In genomic region chr11:1502971-1503707, GRCh38 we compare ENCODE assay signal across 14 cellular contexts. TPM values are rescaled to one million over a fixed set of nuclear protein-coding genes. Genes with fewer than 3 reads are reported as not detected.
DNase-seq lines count a peak whose midpoint lies in the region; ATAC-seq and TF ChIP-seq lines count a peak whose summit lies in the region.
"Had no signal": no experiment of that assay in that cellular context is flagged by ENCODE, and none has a peak within 500 bp of the region (broad histone marks: within the 10 kb centered on the region; RNA-seq: fewer than 3 reads in every experiment).

No MANE protein-coding gene starts in this region.

- H2AK5ac ChIP-seq in trophoblast cell (ENCODE audit: low read length), result no peak overlapping the region

- peaks cover 16% of the 10 kb centered on the region for H3K4me1 Mint-ChIP-seq in activated naive CD4-positive, alpha-beta T cell treated with anti-CD3 and anti-CD28 coated beads for 36 hours (ENCODE audit: low read depth)

- H3K79me2 ChIP-seq in trophoblast cell (ENCODE audit: control insufficient read depth, insufficient read depth, low read length, poor library complexity), result peaks cover 4% of the 10 kb centered on the region

- peak; percentile 82 for DNase-seq in Ammon's horn (ENCODE audit: low spot score)
- DNase-seq in anterior cingulate cortex (lab: John Stamatoyannopoulos, UW), result peak in 51 of 58 donors; percentile 28 to 89 (median 64)
- DNase-seq in left ventricle myocardium inferior, result peak; percentile 52
- DNase-seq in trophoblast cell, result no peak
- no peak for DNase-seq in activated CD4-positive, alpha-beta T cell treated with anti-CD3 and anti-CD28 coated beads, Interleukin-2, amount 50 U/mL, for 48 hours
- DNase-seq in NCI-H82 (lab: John Stamatoyannopoulos, UW), result no peak
- no peak for DNase-seq in activated naive CD4-positive, alpha-beta T cell treated with anti-CD3 and anti-CD28 coated beads, Interleukin-2, amount 50 U/mL, for 72 hours (ENCODE audit: low spot score in 2 of 2)
- no peak for DNase-seq in activated naive CD4-positive, alpha-beta T cell treated with anti-CD3 and anti-CD28 coated beads for 36 hours
- DNase-seq: activated CD4-positive, alpha-beta T cell treated with anti-CD3 and anti-CD28 coated beads, Interleukin-2, amount 50 U/mL, for 1 hour; H7; NCI-H1694 treated with DMSO at 0.1 percent for 48 hours; T-helper 1 cell had no signal

- H3K14ac ChIP-seq in trophoblast cell (ENCODE audit: low read length), result no peak overlapping the region

- no peak overlapping the region for H2BK12ac ChIP-seq in trophoblast cell (ENCODE audit: low read length)

- H3K27ac Mint-ChIP-seq in activated naive CD4-positive, alpha-beta T cell treated with anti-CD3 and anti-CD28 coated beads, Interleukin-2, amount 50 U/mL, for 72 hours, result peak overlapping the region in 1 of 2 donors; percentile 63
- no peak overlapping the region for H3K27ac Mint-ChIP-seq in activated naive CD4-positive, alpha-beta T cell treated with anti-CD3 and anti-CD28 coated beads for 36 hours
- H3K27ac Mint-ChIP-seq: activated naive CD4-positive, alpha-beta T cell treated with anti-CD3 and anti-CD28 coated beads, Interleukin-2, amount 50 U/mL, for 24 hours; memory B cell had no signal

- peak overlapping the region; percentile 75 for H3K27ac ChIP-seq in left ventricle myocardium inferior (replicated peaks)
- H3K27ac ChIP-seq in trophoblast cell (ENCODE audit: low read depth, low read length), result no peak overlapping the region

- H3K4me1 ChIP-seq in left ventricle myocardium inferior (peaks cover 78% of the 10 kb centered on the region), trophoblast cell (ENCODE audit: control insufficient read depth in 1 of 2, insufficient read depth in 2 of 2, low read length in 2 of 2) (no peaks in the 10 kb centered on the region)

- no peak overlapping the region for H4K91ac ChIP-seq in trophoblast cell (ENCODE audit: low read depth, low read length)

- no peak for TF ChIP-seq CTCF in left ventricle myocardium inferior (IDR thresholded peaks at IDR 0.05; ENCODE audit: borderline replicate concordance)

- no peak overlapping the region for H3K23ac ChIP-seq in trophoblast cell (ENCODE audit: low read length)

- no peak overlapping the region for H4K12ac ChIP-seq in trophoblast cell (ENCODE audit: low read depth, low read length)

- no peaks in the 10 kb centered on the region for H3K79me1 ChIP-seq in trophoblast cell (ENCODE audit: low read length)

- CTCF ChIA-PET in activated naive CD4-positive, alpha-beta T cell treated with anti-CD3 and anti-CD28 coated beads for 36 hours (lab: Charles Lee), result no interaction called here

- ATAC-seq in activated naive CD4-positive, alpha-beta T cell treated with anti-CD3 and anti-CD28 coated beads, Interleukin-2, amount 50 U/mL, for 72 hours, result no peak

- H2BK120ac ChIP-seq in trophoblast cell (ENCODE audit: insufficient read depth, low read length, poor library complexity), result no peak overlapping the region

- H3K4ac ChIP-seq in trophoblast cell (ENCODE audit: low read depth, low read length), result no peak overlapping the region

- no peaks in the 10 kb centered on the region for H3K36me3 ChIP-seq in left ventricle myocardium inferior
- H3K36me3 ChIP-seq in trophoblast cell (ENCODE audit: control insufficient read depth in 1 of 2, insufficient read depth in 2 of 2, low read length in 2 of 2), result peaks cover 0 to 5% of the 10 kb centered on the region in 2 experiments

- no peak overlapping the region for H3K4me3 Mint-ChIP-seq in activated naive CD4-positive, alpha-beta T cell treated with anti-CD3 and anti-CD28 coated beads for 36 hours
- H3K4me3 Mint-ChIP-seq: activated naive CD4-positive, alpha-beta T cell treated with anti-CD3 and anti-CD28 coated beads, Interleukin-2, amount 50 U/mL, for 24 hours; memory B cell had no signal

- no peaks in the 10 kb centered on the region for H3K27me3 Mint-ChIP-seq in activated naive CD4-positive, alpha-beta T cell treated with anti-CD3 and anti-CD28 coated beads for 36 hours (ENCODE audit: low read depth)
- H3K27me3 Mint-ChIP-seq: activated naive CD4-positive, alpha-beta T cell treated with anti-CD3 and anti-CD28 coated beads, Interleukin-2, amount 50 U/mL, for 24 hours; memory B cell had no signal

- H3K4me2 ChIP-seq in trophoblast cell (ENCODE audit: low read length), result no peak overlapping the region

- H2AFZ ChIP-seq in trophoblast cell (ENCODE audit: insufficient read depth, low read length, poor library complexity), result no peak overlapping the region

- H3K18ac ChIP-seq in trophoblast cell (ENCODE audit: low read length), result peak overlapping the region; percentile 27

- intact Hi-C loops in left ventricle myocardium inferior (cut with micrococcal nuclease), result no loop called here
- intact Hi-C loops in activated naive CD4-positive, alpha-beta T cell treated with anti-CD3 and anti-CD28 coated beads for 36 hours (cut with micrococcal nuclease), result no loop called here

- no peaks in the 10 kb centered on the region for H3K27me3 ChIP-seq in left ventricle myocardium inferior (ENCODE audit: low read depth)
- H3K27me3 ChIP-seq in trophoblast cell (ENCODE audit: insufficient read depth, low read length), result no peaks in the 10 kb centered on the region

- no peaks in the 10 kb centered on the region for H3K9me3 ChIP-seq in left ventricle myocardium inferior (replicated peaks)
- peaks cover 9% of the 10 kb centered on the region for H3K9me3 ChIP-seq in trophoblast cell (ENCODE audit: insufficient read depth, low read depth, low read length)

- no peak overlapping the region for H4K8ac ChIP-seq in trophoblast cell (ENCODE audit: low read depth, low read length)

- peaks cover 0 to 6% of the 10 kb centered on the region in 2 donors for H3K9me3 Mint-ChIP-seq in activated naive CD4-positive, alpha-beta T cell treated with anti-CD3 and anti-CD28 coated beads, Interleukin-2, amount 50 U/mL, for 72 hours
- no peaks in the 10 kb centered on the region for H3K9me3 Mint-ChIP-seq in activated naive CD4-positive, alpha-beta T cell treated with anti-CD3 and anti-CD28 coated beads for 36 hours
- H3K9me3 Mint-ChIP-seq: activated naive CD4-positive, alpha-beta T cell treated with anti-CD3 and anti-CD28 coated beads, Interleukin-2, amount 50 U/mL, for 24 hours; memory B cell had no signal

- no peak overlapping the region for H2BK5ac ChIP-seq in trophoblast cell (ENCODE audit: low read depth, low read length, poor library complexity)

- H3K36me3 Mint-ChIP-seq in activated naive CD4-positive, alpha-beta T cell treated with anti-CD3 and anti-CD28 coated beads, Interleukin-2, amount 50 U/mL, for 72 hours, result peaks cover 0 to 10% of the 10 kb centered on the region in 2 donors
- peaks cover 7% of the 10 kb centered on the region for H3K36me3 Mint-ChIP-seq in activated naive CD4-positive, alpha-beta T cell treated with anti-CD3 and anti-CD28 coated beads for 36 hours (ENCODE audit: low read depth)

- no peak overlapping the region for H3K9ac ChIP-seq in trophoblast cell (ENCODE audit: low read length)

- H3K4me3 ChIP-seq in left ventricle myocardium inferior, result no peak overlapping the region
- no peak overlapping the region for H3K4me3 ChIP-seq in trophoblast cell (ENCODE audit: low read depth, low read length)

- WGBS in trophoblast cell (ENCODE audit: extremely low coverage, insufficient coverage, insufficient read length), result no CpG with 5 or more reads among the region's 20 CpGs

RNA-seq across cellular contexts. Expression of gene MOB2, which starts 16.6 kb away (rescaled TPM):
- total RNA-seq in left ventricle myocardium inferior, result 49.5 TPM
- polyA plus RNA-seq in trophoblast cell (2013), result 17.4 and 19.5 TPM in 2 replicates
- total RNA-seq in activated naive CD4-positive, alpha-beta T cell treated with anti-CD3 and anti-CD28 coated beads, Interleukin-2, amount 50 U/mL, for 72 hours, result 10 to 100 TPM; 17.7 to 23.2 TPM
- total RNA-seq in activated naive CD4-positive, alpha-beta T cell treated with anti-CD3 and anti-CD28 coated beads for 36 hours, result 10 to 100 TPM; 12.4 to 14.1 TPM

Comparison
In these comparisons a context has a peak if more than half of its experiments do, and no peak if none do; other contexts are left out.
1. DNase-seq: peak in Ammon's horn (single experiment), anterior cingulate cortex (51 of 58) and left ventricle myocardium inferior (single experiment); none in trophoblast cell (0 of 2), activated CD4-positive, alpha-beta T cell treated with anti-CD3 and anti-CD28 coated beads, Interleukin-2, amount 50 U/mL, for 48 hours (0 of 2), NCI-H82 (single experiment), activated naive CD4-positive, alpha-beta T cell treated with anti-CD3 and anti-CD28 coated beads, Interleukin-2, amount 50 U/mL, for 72 hours (0 of 2) and activated naive CD4-positive, alpha-beta T cell treated with anti-CD3 and anti-CD28 coated beads for 36 hours (single experiment).